8 cellular contexts compared by ENCODE assay signal in genomic region chr16:23452572-23453337, GRCh38. TPM values are rescaled to one million over a fixed set of nuclear protein-coding genes. Genes with fewer than 3 reads are reported as not detected.
DNase-seq lines count a peak whose midpoint lies in the region; ATAC-seq, FAIRE-seq and TF ChIP-seq lines count a peak whose summit lies in the region.

TSS of gene COG7 (minus strand) at chr16:23453189. CDS start at chr16:23452994, 195 bp downstream.

- no peak within 1 kb of the TSS for H2BK20ac ChIP-seq in IMR-90 (ENCODE audit: low read depth, low read length)

- intact Hi-C loops in Calu3 (cut with micrococcal nuclease; ENCODE audit: unreplicated experiment) = no loop called here
- intact Hi-C loops in IMR-90 (cut with micrococcal nuclease) = no loop called here

- DNase-seq in Calu3 (peak; percentile 95), IMR-90 (peak; percentile 86), RCC 7860 (ENCODE audit: low spot score) (peak; percentile 69)
- DNase-seq in activated T-cell treated with anti-CD3 and anti-CD28 coated beads, Interleukin-2, amount 50 U/mL, for 48 hours = peak; percentile 93
- DNase-seq in stimulated activated CD8-positive, alpha-beta memory T cell treated with anti-CD3 and anti-CD28 coated beads, Interleukin-4, amount 100 ng/mL, for 4 hours (ENCODE audit: low read depth in 2 of 2, low spot score in 1 of 2) = peak; percentile 71 to 76

- H2BK120ac ChIP-seq in IMR-90 (ENCODE audit: low read depth, low read length) = peak within 1 kb of the TSS; percentile 86

- H4K20me1 ChIP-seq in IMR-90 (ENCODE audit: insufficient read depth, low read length) = peaks cover 4% of the 10 kb centered on the region; the same call in 1 of the 2 replicates

- H4K91ac ChIP-seq in IMR-90 (ENCODE audit: insufficient read depth, low read depth, low read length) = peak within 1 kb of the TSS; percentile 96

- H3K4me1 Mint-ChIP-seq in Calu3 (ENCODE audit: low read depth, unreplicated experiment) = peaks cover 42% of the 10 kb centered on the region

- no peaks in the 10 kb centered on the region for H3K27me3 ChIP-seq in IMR-90 (ENCODE audit: control insufficient read depth, insufficient read depth, low read length)
- no peaks in the 10 kb centered on the region for H3K27me3 ChIP-seq in esophagus (ENCODE audit: control insufficient read depth in 1 of 2, insufficient read depth in 2 of 2, low read length in 2 of 2)
- no peaks in the 10 kb centered on the region for H3K27me3 ChIP-seq in mucosa of stomach (ENCODE audit: control insufficient read depth, insufficient read depth, low read length)

- in situ Hi-C loops in IMR-90 (cut with MboI; ENCODE audit: low sequenced_read_pairs) = no loop called here

- no peak for TF ChIP-seq RAD21 in IMR-90 (IDR thresholded peaks at IDR 0.05; ENCODE audit: low read length)

- TSS peak; percentile 48 for BruUV-seq in Calu3 (replicated peaks; lab: Mats Ljungman, UMichigan)
- TSS peak; percentile 52 for BruUV-seq in IMR-90 (replicated peaks; lab: Mats Ljungman, UMichigan)

- H2AFZ ChIP-seq in IMR-90 (replicated peaks; ENCODE audit: low read length, poor library complexity) = peak within 1 kb of the TSS; percentile 97

- H3K36me3 ChIP-seq in IMR-90 (ENCODE audit: control insufficient read depth, insufficient read depth, low read length) (no peaks in the 10 kb centered on the region), esophagus (ENCODE audit: control insufficient read depth in 2 of 2, insufficient read depth in 2 of 2, low read length in 1 of 2) (no peaks in the 10 kb centered on the region), mucosa of stomach (ENCODE audit: control insufficient read depth, insufficient read depth, low read length) (no peaks in the 10 kb centered on the region)

- H3K9me3 Mint-ChIP-seq in Calu3 (ENCODE audit: low read depth, unreplicated experiment) = no peaks in the 10 kb centered on the region

- peak within 1 kb of the TSS; percentile 92 for H3K27ac Mint-ChIP-seq in Calu3 (ENCODE audit: unreplicated experiment)

- peaks cover 31 to 39% of the 10 kb centered on the region in 2 experiments for H3K79me1 ChIP-seq in IMR-90 (ENCODE audit: low read depth in 1 of 2, low read length in 2 of 2)

- H3K9me1 ChIP-seq in IMR-90 (ENCODE audit: insufficient read depth, low read length) = no peaks in the 10 kb centered on the region

- H3K14ac ChIP-seq in IMR-90 (replicated peaks; ENCODE audit: low read depth, low read length) = peak within 1 kb of the TSS; percentile 95

- peak within 1 kb of the TSS; percentile 91 for H3K18ac ChIP-seq in IMR-90 (ENCODE audit: low read depth, low read length)

- peak within 1 kb of the TSS; percentile 93 to 99 for H4K8ac ChIP-seq in IMR-90 (ENCODE audit: low read depth in 2 of 2, low read length in 2 of 2)

- H3K4me3 ChIP-seq in IMR-90 (ENCODE audit: insufficient read depth, low read depth, low read length) = peak within 1 kb of the TSS; percentile 92
- peak within 1 kb of the TSS; percentile 84 to 92 for H3K4me3 ChIP-seq in esophagus (ENCODE audit: low read depth in 1 of 2, low read length in 2 of 2)
- H3K4me3 ChIP-seq in mucosa of stomach (ENCODE audit: low read length) = peak within 1 kb of the TSS; percentile 81

- peak within 1 kb of the TSS; percentile 89 for H2AK9ac ChIP-seq in IMR-90 (replicated peaks; ENCODE audit: low read depth, low read length, poor library complexity)

- peak within 1 kb of the TSS; percentile 97 for H2BK5ac ChIP-seq in IMR-90 (ENCODE audit: low read depth, low read length, poor library complexity, severe bottlenecking)

- H3K4me2 ChIP-seq in IMR-90 (ENCODE audit: low read depth, low read length) = peak within 1 kb of the TSS; percentile 83

- dilution Hi-C loops in IMR-90 (cut with HindIII; ENCODE audit: low sequenced_read_pairs, unreplicated experiment) = no loop called here

- H3K56ac ChIP-seq in IMR-90 (ENCODE audit: extremely low read depth, insufficient read depth, low read length) = peak within 1 kb of the TSS; percentile 96

- peaks cover 40% of the 10 kb centered on the region for H3K36me3 Mint-ChIP-seq in Calu3 (ENCODE audit: insufficient read depth, unreplicated experiment)

- peak within 1 kb of the TSS; percentile 87; the same call in 1 of the 2 replicates for H3K23ac ChIP-seq in IMR-90 (ENCODE audit: low read depth, low read length)

- no peak for FAIRE-seq in RCC 7860 (lab: Jason Lieb, UNC)

- no peaks in the 10 kb centered on the region for H3K27me3 Mint-ChIP-seq in Calu3 (ENCODE audit: unreplicated experiment)

- H3K9me3 ChIP-seq in IMR-90 (ENCODE audit: control insufficient read depth, insufficient read depth, low read length) (no peaks in the 10 kb centered on the region), esophagus (ENCODE audit: control insufficient read depth in 2 of 2, insufficient read depth in 1 of 2, low read depth in 1 of 2, low read length in 1 of 2) (no peaks in the 10 kb centered on the region), mucosa of stomach (ENCODE audit: control insufficient read depth, low read length) (no peaks in the 10 kb centered on the region)

- peak within 1 kb of the TSS; percentile 99 for H3K9ac ChIP-seq in IMR-90 (ENCODE audit: low read depth, low read length)
- H3K9ac ChIP-seq in mucosa of stomach (ENCODE audit: low read length) = peak within 1 kb of the TSS; percentile 91

- POLR2A ChIA-PET in IMR-90 (lab: Charles Lee; ENCODE audit: unreplicated experiment) = no interaction called here

- ATAC-seq in GM21447 (IDR thresholded peaks at IDR 0.05; ENCODE audit: unreplicated experiment) (peak; percentile 86), IMR-90 (ENCODE audit: low read depth) (peak; percentile 89)

- peak within 1 kb of the TSS; percentile 95 for H3K4ac ChIP-seq in IMR-90 (ENCODE audit: low read depth, low read length)

- H3K27ac ChIP-seq in IMR-90 (ENCODE audit: insufficient read depth, low read length) (peak within 1 kb of the TSS; percentile 100), esophagus (ENCODE audit: low read depth in 2 of 2, low read length in 1 of 2) (peak within 1 kb of the TSS; percentile 62 to 82)

- H3K4me1 ChIP-seq in IMR-90 (ENCODE audit: control insufficient read depth, insufficient read depth, low read length) (no peaks in the 10 kb centered on the region), esophagus (ENCODE audit: control insufficient read depth in 2 of 2, insufficient read depth in 2 of 2, low read length in 1 of 2) (peaks cover 2 to 6% of the 10 kb centered on the region in 2 donors), mucosa of stomach (ENCODE audit: control insufficient read depth, insufficient read depth, low read length) (peaks cover 14% of the 10 kb centered on the region)

- CTCF ChIA-PET in Calu3 (lab: Charles Lee) = interaction anchor here (1.6 to 1.7 kb wide), 2 partner anchors 17 to 52 kb away, joined by 4 to 6 read pairs; no protein-coding TSS in a partner anchor
- CTCF ChIA-PET in IMR-90 (lab: Yijun Ruan, JAX) = interaction anchor here (1.4 kb wide), 1 partner anchor 17 kb away, joined by 3 read pairs; no protein-coding TSS in a partner anchor

- H4K5ac ChIP-seq in IMR-90 (ENCODE audit: low read depth, low read length) = peak within 1 kb of the TSS; percentile 96

- peak within 1 kb of the TSS; percentile 94 for H3K4me3 Mint-ChIP-seq in Calu3 (ENCODE audit: low read depth, unreplicated experiment)

- WGBS in IMR-90 (ENCODE audit: extremely low coverage in 2 of 2, insufficient read length in 1 of 2), 2 experiments = 2% methylated on average over 27 of the region's 57 CpGs; no CpG with 5 or more reads in 1 of the 2 experiments
- 0% methylated on average over 57 of the region's 57 CpGs for WGBS in esophagus, 2 donors

- no peak for TF ChIP-seq POLR2A in IMR-90 (IDR thresholded peaks at IDR 0.05; ENCODE audit: low read depth, low read length)

- peak within 1 kb of the TSS; percentile 71; the same call in 1 of the 2 replicates for H2AK5ac ChIP-seq in IMR-90 (ENCODE audit: low read depth, low read length)

- TF ChIP-seq CTCF in Calu3 (IDR thresholded peaks at IDR 0.05; ENCODE audit: unreplicated experiment) = no peak
- no peak for TF ChIP-seq CTCF in IMR-90 (conservative IDR thresholded peaks at IDR 0.05; ENCODE audit: low read depth, low read length)

- peak within 1 kb of the TSS; percentile 81; the same call in 1 of the 3 replicates for H2BK15ac ChIP-seq in IMR-90 (ENCODE audit: low read depth, low read length)

TF ChIP-seq in IMR-90, 13 proteins besides CTCF, POLR2A, EP300 and RAD21 (continues in another document):
- TF ChIP-seq MXI1 (IDR thresholded peaks at IDR 0.05; ENCODE audit: borderline replicate concordance, low read depth, low read length) (peak; percentile 89), RFX5 (IDR thresholded peaks at IDR 0.05; ENCODE audit: low read depth, low read length) (no peak), SMC3 (IDR thresholded peaks at IDR 0.05; ENCODE audit: low read depth, low read length) (no peak), BHLHE40 (IDR thresholded peaks at IDR 0.05; ENCODE audit: low read depth, low read length) (no peak), CEBPB (IDR thresholded peaks at IDR 0.05; ENCODE audit: low read depth, low read length) (no peak), MAZ (IDR thresholded peaks at IDR 0.05; ENCODE audit: borderline replicate concordance, low read depth, low read length) (peak; percentile 37; the same call in 1 of the 2 replicates), MAFK (IDR thresholded peaks at IDR 0.05; ENCODE audit: low read depth, low read length) (no peak), FOS (IDR thresholded peaks at IDR 0.05; ENCODE audit: low read depth, low read length) (no peak), RCOR1 (IDR thresholded peaks at IDR 0.05; ENCODE audit: insufficient replicate concordance, low read length) (no peak), NFE2L2 (IDR thresholded peaks at IDR 0.05; ENCODE audit: low read depth, low read length) (no peak)
- TF ChIP-seq, protein P1, sequence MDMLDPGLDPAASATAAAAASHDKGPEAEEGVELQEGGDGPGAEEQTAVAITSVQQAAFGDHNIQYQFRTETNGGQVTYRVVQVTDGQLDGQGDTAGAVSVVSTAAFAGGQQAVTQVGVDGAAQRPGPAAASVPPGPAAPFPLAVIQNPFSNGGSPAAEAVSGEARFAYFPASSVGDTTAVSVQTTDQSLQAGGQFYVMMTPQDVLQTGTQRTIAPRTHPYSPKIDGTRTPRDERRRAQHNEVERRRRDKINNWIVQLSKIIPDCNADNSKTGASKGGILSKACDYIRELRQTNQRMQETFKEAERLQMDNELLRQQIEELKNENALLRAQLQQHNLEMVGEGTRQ (IDR thresholded peaks at IDR 0.05; ENCODE audit: low read depth, low read length) = no peak

RNA-seq across cellular contexts. Expression of gene COG7, which starts in this region (rescaled TPM):
- 28.2 and 29.4 TPM in 2 replicates for total RNA-seq in Calu3 (2022)
- 25.6 and 28.5 TPM in 2 replicates for total RNA-seq in IMR-90 (2012; rRNA removed)
- 43.7 and 49.2 TPM in 2 replicates for polyA plus RNA-seq in IMR-90 (2012; rRNA removed)
- 22.4 and 39.2 TPM in 2 replicates for polyA plus RNA-seq in IMR-90 (2012; cell fraction: cytosol; rRNA removed)
- 79.3 and 108 TPM in 2 replicates for polyA plus RNA-seq in IMR-90 (2012; cell fraction: nucleus; rRNA removed; ENCODE audit: low replicate concordance)
- polyA plus RNA-seq in esophagus = 10 to 100 TPM; 14.2 to 21.2 TPM

Comparison
In these comparisons a context has a peak if more than half of its experiments do, and no peak if none do; other contexts are left out.
1. Peak in every context shown above with its lines: DNase-seq, ATAC-seq, H3K4me3 ChIP-seq and H3K27ac ChIP-seq.